In the genomic region with DNA sequence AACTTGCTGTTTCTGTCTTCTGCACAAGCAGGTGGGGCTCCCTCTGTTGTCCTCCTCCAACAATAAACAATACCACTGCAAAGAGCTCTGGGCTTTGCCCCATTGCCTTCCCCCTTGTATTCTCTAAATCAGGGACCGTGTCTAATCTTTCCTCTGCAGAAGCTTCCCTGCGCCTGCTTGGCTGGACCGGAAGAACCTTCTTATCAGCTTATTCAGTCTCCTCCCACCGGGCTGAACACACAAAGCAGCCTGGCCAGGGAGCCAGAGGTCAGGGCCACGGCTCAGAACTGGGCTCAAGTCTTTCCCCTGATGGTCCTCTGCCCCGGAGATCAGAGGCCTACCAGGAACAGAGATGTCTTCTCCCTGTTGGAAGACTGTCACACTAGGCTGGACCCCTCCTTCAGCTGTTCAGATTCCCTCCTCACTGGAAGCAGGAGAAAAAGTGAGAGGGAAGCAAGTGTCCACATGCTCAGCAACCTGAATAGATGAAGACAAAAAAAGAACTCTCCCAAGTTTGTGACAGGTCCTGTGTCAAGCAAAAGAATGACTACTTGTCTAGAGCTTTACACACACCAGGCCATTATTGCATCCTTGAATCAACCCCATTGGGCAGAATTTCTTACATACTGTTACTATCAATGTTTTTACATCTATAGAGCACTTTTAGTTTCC, we compare ENCODE assay signal across 8 cellular contexts.
DNase-seq lines count a peak whose midpoint lies in the region; ATAC-seq and TF ChIP-seq lines count a peak whose summit lies in the region.

No MANE protein-coding gene starts in this region.

- TF ChIP-seq EP300 in sigmoid colon (IDR thresholded peaks at IDR 0.05), result no peak

- H3K9me3 ChIP-seq in right cardiac atrium (ENCODE audit: control insufficient read depth, low read length), result no peaks in the 10 kb centered on the region
- H3K9me3 ChIP-seq in skeletal muscle satellite cell (replicated peaks; ENCODE audit: low read length), result no peaks in the 10 kb centered on the region
- no peaks in the 10 kb centered on the region for H3K9me3 ChIP-seq in sigmoid colon

- no peak for TF ChIP-seq POLR2A in sigmoid colon (IDR thresholded peaks at IDR 0.05)

- TF ChIP-seq CTCF in sigmoid colon (IDR thresholded peaks at IDR 0.05), result no peak

- intact Hi-C loops in right cardiac atrium (cut with DNase I) (no loop called here), sigmoid colon (cut with DNase I) (no loop called here)

- 8% methylated on average over 6 of the region's 6 CpGs for WGBS in right cardiac atrium
- 6 to 22% methylated on average over 6 of the region's 6 CpGs for WGBS in sigmoid colon, 2 donors

- H3K27me3 ChIP-seq in right cardiac atrium (ENCODE audit: control insufficient read depth, insufficient read depth) (no peaks in the 10 kb centered on the region), skeletal muscle satellite cell (ENCODE audit: control insufficient read depth, insufficient read depth, low read length) (no peaks in the 10 kb centered on the region), sigmoid colon (no peaks in the 10 kb centered on the region)

- H3K27ac ChIP-seq in right cardiac atrium (ENCODE audit: low read length), result peak overlapping the region; percentile 84
- peak overlapping the region in 2 of 4 donors; percentile 11 to 34 for H3K27ac ChIP-seq in sigmoid colon

- H3K9ac ChIP-seq in skeletal muscle satellite cell (ENCODE audit: low read depth, low read length), result no peak overlapping the region

- H3K4me3 ChIP-seq in right cardiac atrium (ENCODE audit: low read length) (no peak overlapping the region), skeletal muscle satellite cell (ENCODE audit: low read length) (no peak overlapping the region), sigmoid colon (no peak overlapping the region)

- peak; percentile 43 for DNase-seq in UCSD-AML1 (lab: John Stamatoyannopoulos, UW; ENCODE audit: unreplicated experiment)
- peak; percentile 74 to 88 (median 84) for DNase-seq in right cardiac atrium
- DNase-seq in amniotic stem cell (lab: John Stamatoyannopoulos, UW), result no peak
- DNase-seq in sigmoid colon, result no peak
- DNase-seq in SIG-M5 treated with dmso at 0.1 percent for 504 hours (lab: John Stamatoyannopoulos, UW; ENCODE audit: unreplicated experiment), result no peak

- peak; percentile 40 for ATAC-seq in GM18517 (IDR thresholded peaks at IDR 0.05; ENCODE audit: unreplicated experiment)
- ATAC-seq in HG03066 (IDR thresholded peaks at IDR 0.05; ENCODE audit: low read depth, unreplicated experiment), result peak; percentile 55
- ATAC-seq in right cardiac atrium, result peak; percentile 92 to 97

- H3K4me1 ChIP-seq in right cardiac atrium (ENCODE audit: control insufficient read depth, insufficient read depth, low read length) (peaks cover 10% of the 10 kb centered on the region), skeletal muscle satellite cell (ENCODE audit: control insufficient read depth, insufficient read depth, low read length) (peaks cover 33% of the 10 kb centered on the region), sigmoid colon (peaks cover 0 to 48% (median 45%) of the 10 kb centered on the region in 4 donors)

- H3K4me2 ChIP-seq in skeletal muscle satellite cell (ENCODE audit: low read length), result peak overlapping the region; percentile 6

- H3K36me3 ChIP-seq in skeletal muscle satellite cell (ENCODE audit: insufficient read depth, low read length), result no peaks in the 10 kb centered on the region
- no peaks in the 10 kb centered on the region for H3K36me3 ChIP-seq in sigmoid colon

Comparison
In these comparisons a context has a peak if more than half of its experiments do, and no peak if none do; other contexts are left out.
1. ATAC-seq: peak in every context shown above with its lines; median percentile 94 in right cardiac atrium; 55 in HG03066; 40 in GM18517.
2. DNase-seq: peak in UCSD-AML1 (single experiment) and right cardiac atrium (3 of 3); none in amniotic stem cell (single experiment), sigmoid colon (single experiment) and SIG-M5 treated with dmso at 0.1 percent for 504 hours (single experiment).